In genomic region chr13:112807653-112808376, GRCh38 we compare ENCODE assay signal across 14 cellular contexts.
"Had no signal": no experiment of that assay in that cellular context is flagged by ENCODE, and none has a peak within 500 bp of the region (broad histone marks: within the 10 kb centered on the region; RNA-seq: fewer than 3 reads in every experiment).

No MANE protein-coding gene starts in this region.

- H3K4me1 ChIP-seq: prostate gland, right lobe of liver, vagina had no signal

- ATAC-seq: activated naive CD8-positive, alpha-beta T cell treated with anti-CD3 and anti-CD28 coated beads, Interleukin-2, amount 50 U/mL, for 24 hours; activated T-helper 17 cell treated with anti-CD3 and anti-CD28 coated beads, Interleukin-2, amount 50 U/mL, for 72 hours; gastroesophageal sphincter; T-cell had no signal

- H3K27ac Mint-ChIP-seq: activated naive CD4-positive, alpha-beta T cell treated with anti-CD3 and anti-CD28 coated beads for 36 hours; activated naive CD8-positive, alpha-beta T cell treated with anti-CD3 and anti-CD28 coated beads, Interleukin-2, amount 50 U/mL, for 24 hours; activated T-helper 17 cell treated with anti-CD3 and anti-CD28 coated beads, Interleukin-2, amount 50 U/mL, for 72 hours; T-cell had no signal

- DNase-seq: activated CD4-positive, CD25-positive, alpha-beta regulatory T cell treated with anti-CD3 and anti-CD28 coated beads, Interleukin-2, amount 50 U/mL, for 72 hours; activated naive CD4-positive, alpha-beta T cell treated with anti-CD3 and anti-CD28 coated beads for 36 hours; activated naive CD8-positive, alpha-beta T cell treated with anti-CD3 and anti-CD28 coated beads, Interleukin-2, amount 50 U/mL, for 24 hours; mesendoderm; nephron progenitor cell; right lobe of liver; spleen; T-cell; T1000; thyroid gland had no signal

- H3K4me3 ChIP-seq: gastroesophageal sphincter, prostate gland, right lobe of liver, spleen, thyroid gland, vagina had no signal

- H3K9me3 Mint-ChIP-seq: activated naive CD4-positive, alpha-beta T cell treated with anti-CD3 and anti-CD28 coated beads for 36 hours; activated naive CD8-positive, alpha-beta T cell treated with anti-CD3 and anti-CD28 coated beads, Interleukin-2, amount 50 U/mL, for 24 hours; activated T-helper 17 cell treated with anti-CD3 and anti-CD28 coated beads, Interleukin-2, amount 50 U/mL, for 72 hours; nephron progenitor cell; T-cell had no signal

- H3K4me3 Mint-ChIP-seq: activated naive CD4-positive, alpha-beta T cell treated with anti-CD3 and anti-CD28 coated beads for 36 hours; activated naive CD8-positive, alpha-beta T cell treated with anti-CD3 and anti-CD28 coated beads, Interleukin-2, amount 50 U/mL, for 24 hours; activated T-helper 17 cell treated with anti-CD3 and anti-CD28 coated beads, Interleukin-2, amount 50 U/mL, for 72 hours; nephron progenitor cell; T-cell had no signal

- H3K9me3 ChIP-seq: gastroesophageal sphincter, prostate gland, right lobe of liver, spleen, thyroid gland, vagina had no signal

- H3K27ac ChIP-seq: gastroesophageal sphincter, prostate gland, right lobe of liver, spleen, thyroid gland, vagina had no signal

- H3K27me3 Mint-ChIP-seq: activated naive CD8-positive, alpha-beta T cell treated with anti-CD3 and anti-CD28 coated beads, Interleukin-2, amount 50 U/mL, for 24 hours; activated T-helper 17 cell treated with anti-CD3 and anti-CD28 coated beads, Interleukin-2, amount 50 U/mL, for 72 hours; T-cell had no signal

- H3K36me3 ChIP-seq: prostate gland had no signal

- H3K27me3 ChIP-seq: gastroesophageal sphincter, right lobe of liver, spleen, thyroid gland, vagina had no signal
